10 cellular contexts compared by ENCODE assay signal in genomic region chr20:5848711-5849505, GRCh38.
DNase-seq lines count a peak whose midpoint lies in the region; ATAC-seq and TF ChIP-seq lines count a peak whose summit lies in the region.
"Had no signal": no experiment of that assay in that cellular context is flagged by ENCODE, and none has a peak within 500 bp of the region (broad histone marks: within the 10 kb centered on the region; RNA-seq: fewer than 3 reads in every experiment).

No MANE protein-coding gene starts in this region.

- no peaks in the 10 kb centered on the region for H3K27me3 Mint-ChIP-seq in T-cell

- DNase-seq in Right ventricle myocardium inferior (ENCODE audit: missing footprints) (no peak), cardiac septum (ENCODE audit: low spot score) (no peak), T-cell (no peak), fibroblast of villous mesenchyme (ENCODE audit: low read depth) (peak; percentile 33), NCI-H1105 treated with DMSO at 0.1 percent for 48 hours (lab: John Stamatoyannopoulos, UW) (no peak), NCI-H2227 (lab: John Stamatoyannopoulos, UW; ENCODE audit: unreplicated experiment) (no peak)
- DNase-seq in activated CD8-positive, alpha-beta memory T cell treated with anti-CD3 and anti-CD28 coated beads for 24 hours, result no peak
- DNase-seq in activated effector memory CD4-positive, alpha-beta T cell treated with anti-CD3 and anti-CD28 coated beads, Interleukin-2, amount 50 U/mL, for 16 hours, result no peak

- POLR2A ChIA-PET in T-cell (lab: Charles Lee), result interaction anchor here in 1 of 2 donors (1.4 kb wide), 1 partner anchor 13 kb away, joined by 8 read pairs; no protein-coding TSS in a partner anchor

- intact Hi-C loops in Right ventricle myocardium inferior (cut with DNase I) (no loop called here), cardiac septum (cut with DNase I) (no loop called here)

- H3K4me3 Mint-ChIP-seq in T-cell, result peak overlapping the region in 1 of 3 donors; percentile 31

- no peak overlapping the region for H3K4me3 ChIP-seq in fibroblast of villous mesenchyme (ENCODE audit: low read depth, low read length)
- H3K4me3 ChIP-seq: BLaER1 treated with 17β-estradiol and CSF1 and Interleukin-3, amounts not matched to agents 10 nM and 100 nM; skin epidermis had no signal

- peaks cover 19% of the 10 kb centered on the region for H3K36me3 Mint-ChIP-seq in T-cell

- no peaks in the 10 kb centered on the region for H3K9me3 Mint-ChIP-seq in T-cell

- CTCF ChIA-PET in T-cell (lab: Charles Lee), result interaction anchor here (0.5 to 0.7 kb wide), 3 partner anchors 19 to 1884 kb away, joined by 3 to 9 read pairs (median 9); no protein-coding TSS in a partner anchor

- no peak for TF ChIP-seq CTCF in fibroblast of villous mesenchyme (IDR thresholded peaks at IDR 0.05; ENCODE audit: insufficient read depth, low read depth, low read length)

- ATAC-seq in Right ventricle myocardium inferior (peak; percentile 16), T-cell (replicated peaks in 1 of 4) (peak in 1 of 4 experiments; percentile 31)

- peaks cover 15 to 52% (median 28%) of the 10 kb centered on the region in 3 donors for H3K4me1 Mint-ChIP-seq in T-cell

- peak overlapping the region; percentile 49 to 62 for H3K27ac Mint-ChIP-seq in T-cell
